Comparison of ENCODE assay signal across 2 cellular contexts in genomic region chr4:186131935-186132334, GRCh38.
TF ChIP-seq lines count a peak whose summit lies in the region.

No MANE protein-coding gene starts in this region.

TF ChIP-seq in SK-N-SH, 30 proteins besides CTCF, POLR2A, EP300 and RAD21 (continued from another document):
- peak; percentile 67 for TF ChIP-seq GATA2 (CRISPR knock-in tag; IDR thresholded peaks at IDR 0.05)
- no peak for TF ChIP-seq MAX (IDR thresholded peaks at IDR 0.05; ENCODE audit: low read depth)
- no peak for TF ChIP-seq EZH2phosphoT487 (IDR thresholded peaks at IDR 0.05; ENCODE audit: borderline replicate concordance, low read depth)

TF ChIP-seq in SK-N-SH treated with all-trans-retinoic acid at 6 μM for 48 hours, 23 proteins besides CTCF, POLR2A, EP300 and RAD21 (continued from another document):
- TF ChIP-seq PATZ1 (CRISPR knock-in tag; IDR thresholded peaks at IDR 0.05; ENCODE audit: borderline replicate concordance) (no peak), CREB5 (CRISPR knock-in tag; IDR thresholded peaks at IDR 0.05; ENCODE audit: low read depth) (no peak), ESRRG (CRISPR knock-in tag; IDR thresholded peaks at IDR 0.05) (no peak), ISL1 (CRISPR knock-in tag; IDR thresholded peaks at IDR 0.05) (no peak), ZNF565 (CRISPR knock-in tag; conservative IDR thresholded peaks at IDR 0.05; ENCODE audit: low read depth) (no peak), BACH2 (CRISPR knock-in tag; IDR thresholded peaks at IDR 0.05; ENCODE audit: borderline replicate concordance) (no peak), ZFP3 (CRISPR knock-in tag; IDR thresholded peaks at IDR 0.05) (no peak), CSRNP3 (CRISPR knock-in tag; IDR thresholded peaks at IDR 0.05) (no peak), ZFP30 (CRISPR knock-in tag; IDR thresholded peaks at IDR 0.05) (no peak), RARB (CRISPR knock-in tag; IDR thresholded peaks at IDR 0.05) (no peak), PPARA (CRISPR knock-in tag; IDR thresholded peaks at IDR 0.05; ENCODE audit: borderline replicate concordance) (no peak), TSHZ2 (CRISPR knock-in tag; IDR thresholded peaks at IDR 0.05) (no peak), TCF4 (CRISPR knock-in tag; IDR thresholded peaks at IDR 0.05; ENCODE audit: borderline replicate concordance) (no peak), CSDC2 (CRISPR knock-in tag; IDR thresholded peaks at IDR 0.05) (no peak), OSR1 (CRISPR knock-in tag; IDR thresholded peaks at IDR 0.05) (no peak)
